Comparison of ENCODE assay signal across 18 cellular contexts in genomic region chr7:94957041-94957440, GRCh38. TPM values are rescaled to one million over a fixed set of nuclear protein-coding genes. Genes with fewer than 3 reads are reported as not detected.
DNase-seq lines count a peak whose midpoint lies in the region; TF ChIP-seq lines count a peak whose summit lies in the region.
"Had no signal": no experiment of that assay in that cellular context is flagged by ENCODE, and none has a peak within 500 bp of the region (broad histone marks: within the 10 kb centered on the region; RNA-seq: fewer than 3 reads in every experiment).

No MANE protein-coding gene starts in this region.

- TF ChIP-seq CTCF in Caco-2 (IDR thresholded peaks at IDR 0.05; ENCODE audit: insufficient read depth in 1 of 2, low read depth in 1 of 2, low read length in 1 of 2, severe bottlenecking in 1 of 2, unreplicated experiment in 1 of 2) (no peak), colonic mucosa (IDR thresholded peaks at IDR 0.05) (no peak)

- H3K27me3 Mint-ChIP-seq in Caco-2 (ENCODE audit: insufficient read depth, unreplicated experiment): no peaks in the 10 kb centered on the region
- H3K27me3 Mint-ChIP-seq: CD4-positive, alpha-beta memory T cell had no signal

- H3K9me3 ChIP-seq in Caco-2 (no peaks in the 10 kb centered on the region), colonic mucosa (no peaks in the 10 kb centered on the region)
- H3K9me3 ChIP-seq: HAP-1 had no signal

- peak overlapping the region; percentile 5 for H3K4me3 Mint-ChIP-seq in Caco-2 (ENCODE audit: unreplicated experiment)
- H3K4me3 Mint-ChIP-seq: CD4-positive, alpha-beta memory T cell; HFFc6 had no signal

- no peaks in the 10 kb centered on the region for H3K36me3 ChIP-seq in Caco-2 (ENCODE audit: control insufficient read depth, insufficient read depth, low read length)
- no peaks in the 10 kb centered on the region for H3K36me3 ChIP-seq in colonic mucosa
- H3K36me3 ChIP-seq: HAP-1 had no signal

- no peaks in the 10 kb centered on the region for H3K36me3 Mint-ChIP-seq in Caco-2 (ENCODE audit: insufficient read depth, unreplicated experiment)
- H3K36me3 Mint-ChIP-seq: CD4-positive, alpha-beta memory T cell had no signal

- peaks cover 43% of the 10 kb centered on the region for H3K4me1 ChIP-seq in Caco-2
- no peaks in the 10 kb centered on the region for H3K4me1 ChIP-seq in colonic mucosa
- H3K4me1 ChIP-seq: HAP-1 had no signal

- H3K27ac ChIP-seq in colonic mucosa: no peak overlapping the region

- no TSS peak for BruUV-seq in Caco-2 (replicated peaks; lab: Mats Ljungman, UMichigan)

- CTCF ChIA-PET in Caco-2 (lab: Charles Lee): no interaction called here

- no peak overlapping the region for H3K4me3 ChIP-seq in Caco-2 (ENCODE audit: low read depth, low read length)
- H3K4me3 ChIP-seq in colonic mucosa: no peak overlapping the region
- H3K4me3 ChIP-seq: GM12878, HAP-1 had no signal

- H3K27me3 ChIP-seq in Caco-2 (replicated peaks; ENCODE audit: control insufficient read depth, insufficient read depth, low read length) (no peaks in the 10 kb centered on the region), colonic mucosa (no peaks in the 10 kb centered on the region)

- POLR2A ChIA-PET in Caco-2 (lab: Charles Lee): no interaction called here

- no peak for DNase-seq in Caco-2
- peak; percentile 5 for DNase-seq in foreskin melanocyte
- DNase-seq in renal cortical epithelial cell (ENCODE audit: low read depth): peak; percentile 23
- no peak for DNase-seq in NK-92 (lab: John Stamatoyannopoulos, UW; ENCODE audit: unreplicated experiment)
- DNase-seq in colonic mucosa: no peak
- DNase-seq in stimulated activated CD8-positive, alpha-beta memory T cell treated with anti-CD3 and anti-CD28 coated beads, Interleukin-4, amount 100 ng/mL, for 48 hours: no peak
- DNase-seq in cerebellum (ENCODE audit: low spot score): no peak
- DNase-seq: C1 segment of cervical spinal cord; CD4-positive, alpha-beta memory T cell; COR-L47; DMS 273 treated with DMSO at 0.1 percent for 48 hours; DMS79; EL; GDM1; GOT3; HFFc6 had no signal

- H3K9me3 Mint-ChIP-seq in Caco-2 (ENCODE audit: unreplicated experiment): peaks cover 10% of the 10 kb centered on the region
- H3K9me3 Mint-ChIP-seq: HFFc6 had no signal

- H3K4me1 Mint-ChIP-seq in Caco-2 (ENCODE audit: low read depth, unreplicated experiment): peaks cover 25% of the 10 kb centered on the region
- H3K4me1 Mint-ChIP-seq: CD4-positive, alpha-beta memory T cell had no signal

- H3K27ac Mint-ChIP-seq in Caco-2 (ENCODE audit: unreplicated experiment): peak overlapping the region; percentile 42
- H3K27ac Mint-ChIP-seq: CD4-positive, alpha-beta memory T cell; HFFc6 had no signal

- intact Hi-C loops in Caco-2 (cut with micrococcal nuclease; ENCODE audit: unreplicated experiment) (no loop called here), colonic mucosa (cut with DNase I) (no loop called here)

- H3K9ac ChIP-seq in colonic mucosa (ENCODE audit: low read depth in 2 of 2, low read length in 2 of 2): no peak overlapping the region

RNA-seq across cellular contexts. Expression of gene PPP1R9A, which starts 49.6 kb away (rescaled TPM):
- total RNA-seq in Caco-2 (2022): 37.2 and 37.4 TPM in 2 replicates
- total RNA-seq in renal cortical epithelial cell: 32.8 and 56.6 TPM in 2 replicates
- 10 to 100 TPM; 17.7 to 20.2 TPM for total RNA-seq in colonic mucosa
- 62.0 TPM for total RNA-seq in cerebellum
- total RNA-seq: CD4-positive, alpha-beta memory T cell; GM12878; HFFc6 had no signal

Comparison
In these comparisons a context has a peak if more than half of its experiments do, and no peak if none do; other contexts are left out.
1. DNase-seq: peak in foreskin melanocyte (single experiment) and renal cortical epithelial cell (single experiment); none in Caco-2 (0 of 2), NK-92 (single experiment), colonic mucosa (single experiment), stimulated activated CD8-positive, alpha-beta memory T cell treated with anti-CD3 and anti-CD28 coated beads, Interleukin-4, amount 100 ng/mL, for 48 hours (single experiment) and cerebellum (single experiment).